12 cellular contexts compared by ENCODE assay signal in the genomic region with DNA sequence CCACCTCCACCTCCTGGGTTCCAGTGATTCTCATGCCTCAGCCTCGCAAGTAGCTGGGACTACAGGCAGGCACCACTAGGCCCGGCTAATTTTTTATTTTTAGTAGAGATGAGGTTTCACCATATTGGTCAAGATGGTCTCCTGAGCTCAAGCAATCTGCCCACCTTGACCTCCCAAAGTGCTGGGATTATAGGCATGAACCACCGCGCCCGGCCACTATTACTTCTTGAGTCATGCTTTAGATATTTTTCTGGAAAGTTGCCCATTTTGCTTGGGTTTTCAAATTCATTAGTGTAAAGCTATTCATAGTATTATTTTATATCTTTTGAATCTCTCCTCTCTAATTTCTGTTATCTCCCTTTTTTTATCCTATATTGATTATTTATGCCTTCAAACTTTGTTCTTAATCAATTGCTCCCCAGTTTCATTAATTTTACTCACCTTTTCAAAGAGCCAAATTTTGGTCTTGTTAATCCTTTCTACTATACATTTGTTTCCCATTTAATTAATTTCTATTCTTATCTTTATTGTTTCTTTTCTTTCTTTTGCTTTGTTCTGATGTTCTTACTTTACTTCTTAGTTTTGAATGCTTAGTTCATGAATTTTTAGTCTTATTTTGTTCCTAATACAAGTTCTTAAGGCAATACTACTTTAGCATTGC. TPM values are rescaled to one million over a fixed set of nuclear protein-coding genes. Genes with fewer than 3 reads are reported as not detected.
DNase-seq lines count a peak whose midpoint lies in the region; ATAC-seq and TF ChIP-seq lines count a peak whose summit lies in the region.
"Had no signal": no experiment of that assay in that cellular context is flagged by ENCODE, and none has a peak within 500 bp of the region (broad histone marks: within the 10 kb centered on the region; RNA-seq: fewer than 3 reads in every experiment).

No MANE protein-coding gene starts in this region.

- CTCF ChIA-PET in Calu3 (lab: Charles Lee), result interaction anchor here (0.6 to 1.2 kb wide), 5 partner anchors 48 to 450 kb away, joined by 3 to 7 read pairs (median 3); no protein-coding TSS in a partner anchor
- CTCF ChIA-PET in mammary epithelial cell (lab: Charles Lee; ENCODE audit: low non-redundant PET), result interaction anchor here (0.8 kb wide), 1 partner anchor 11 kb away, joined by 17 read pairs; no protein-coding TSS in a partner anchor

- H3K4me3 Mint-ChIP-seq in Calu3 (ENCODE audit: low read depth, unreplicated experiment), result no peak overlapping the region

- H2BK12ac ChIP-seq in mesenchymal stem cell (ENCODE audit: low read length in 2 of 2), result no peak overlapping the region

- peaks cover 45% of the 10 kb centered on the region for H3K4me1 ChIP-seq in mammary epithelial cell (ENCODE audit: insufficient read depth, low read length)
- H3K4me1 ChIP-seq in mesenchymal stem cell (ENCODE audit: control insufficient read depth, insufficient read depth, low read depth, low read length), result peaks cover 8% of the 10 kb centered on the region

- H3K9me3 Mint-ChIP-seq in Calu3 (ENCODE audit: low read depth, unreplicated experiment), result no peaks in the 10 kb centered on the region

- BruUV-seq in Calu3 (replicated peaks; lab: Mats Ljungman, UMichigan) (no TSS peak), mammary epithelial cell (replicated peaks; lab: Mats Ljungman, UMichigan) (TSS peak; percentile 96)

- dilution Hi-C loops in mammary epithelial cell (cut with HindIII; ENCODE audit: low sequenced_read_pairs), result no loop called here

- H4K91ac ChIP-seq in mesenchymal stem cell (ENCODE audit: low read length), result no peak overlapping the region

- H3K9me3 ChIP-seq in MG63, result no peaks in the 10 kb centered on the region
- H3K9me3 ChIP-seq in mammary epithelial cell (replicated peaks; ENCODE audit: insufficient read depth, low read length), result no peaks in the 10 kb centered on the region
- no peaks in the 10 kb centered on the region for H3K9me3 ChIP-seq in mesenchymal stem cell (ENCODE audit: control insufficient read depth, low read length)

- no peaks in the 10 kb centered on the region for H3K36me3 ChIP-seq in MG63
- no peaks in the 10 kb centered on the region for H3K36me3 ChIP-seq in mammary epithelial cell (ENCODE audit: insufficient read depth, low read length)
- no peaks in the 10 kb centered on the region for H3K36me3 ChIP-seq in mesenchymal stem cell (ENCODE audit: control insufficient read depth in 1 of 2, insufficient read depth in 2 of 2, low read depth in 1 of 2, low read length in 2 of 2)

- H3K79me1 ChIP-seq in mesenchymal stem cell (replicated peaks; ENCODE audit: low read length, poor library complexity, severe bottlenecking), result no peaks in the 10 kb centered on the region

- H3K27me3 Mint-ChIP-seq in Calu3 (ENCODE audit: unreplicated experiment), result no peaks in the 10 kb centered on the region

- in situ Hi-C loops in mammary epithelial cell (cut with MboI; ENCODE audit: low sequenced_read_pairs in 2 of 2), result no loop called here

- H2AK5ac ChIP-seq in mesenchymal stem cell (ENCODE audit: low read length, severe bottlenecking), result no peak overlapping the region

- H2AFZ ChIP-seq in mammary epithelial cell (ENCODE audit: low read depth, low read length), result no peak overlapping the region
- H2AFZ ChIP-seq in mesenchymal stem cell (ENCODE audit: low read depth, low read length), result no peak overlapping the region

- H2BK120ac ChIP-seq in mesenchymal stem cell (ENCODE audit: low read depth, low read length), result no peak overlapping the region

- peaks cover 31% of the 10 kb centered on the region for H3K4me1 Mint-ChIP-seq in Calu3 (ENCODE audit: low read depth, unreplicated experiment)

- ATAC-seq in esophagus mucosa (no peak), HG03139 (IDR thresholded peaks at IDR 0.05; ENCODE audit: unreplicated experiment) (no peak)

- no peaks in the 10 kb centered on the region for H4K20me1 ChIP-seq in mammary epithelial cell (ENCODE audit: insufficient read depth, low read length)

- DNase-seq in Calu3 (peak; percentile 41), MG63 (peak; percentile 41), mammary epithelial cell (peak; percentile 76), mesenchymal stem cell (peak; percentile 72), cerebellar nuclear complex (lab: John Stamatoyannopoulos, UW) (no peak), HuH-7 (ENCODE audit: low spot score) (no peak)
- DNase-seq: activated CD4-positive, alpha-beta T cell treated with anti-CD3 and anti-CD28 coated beads for 1 hour; Karpas-422; NCI-H2107 had no signal

- H2BK15ac ChIP-seq in mesenchymal stem cell (ENCODE audit: low read depth, poor library complexity, severe bottlenecking), result no peak overlapping the region

- no peak overlapping the region for H3K27ac Mint-ChIP-seq in Calu3 (ENCODE audit: unreplicated experiment)

- peak overlapping the region; percentile 58 for H3K9ac ChIP-seq in mammary epithelial cell (ENCODE audit: insufficient read depth, low read length)
- no peak overlapping the region for H3K9ac ChIP-seq in mesenchymal stem cell (ENCODE audit: low read length)

- H4K8ac ChIP-seq in mesenchymal stem cell (ENCODE audit: low read length), result no peak overlapping the region

- no peaks in the 10 kb centered on the region for H3K36me3 Mint-ChIP-seq in Calu3 (ENCODE audit: insufficient read depth, unreplicated experiment)

- no peak overlapping the region for H3K4ac ChIP-seq in mesenchymal stem cell (ENCODE audit: low read depth in 1 of 2, low read length in 2 of 2)

- H3K27me3 ChIP-seq in MG63, result no peaks in the 10 kb centered on the region
- H3K27me3 ChIP-seq in mammary epithelial cell (ENCODE audit: insufficient read depth, low read length), result no peaks in the 10 kb centered on the region
- peaks cover 0 to 56% of the 10 kb centered on the region in 2 experiments for H3K27me3 ChIP-seq in mesenchymal stem cell (ENCODE audit: control insufficient read depth in 1 of 2, insufficient read depth in 1 of 2, low read length in 2 of 2)

- intact Hi-C loops in Calu3 (cut with micrococcal nuclease; ENCODE audit: unreplicated experiment) (loop anchor here (10.0 kb wide), 1 partner anchor 90 kb away; no protein-coding TSS in a partner anchor), mammary epithelial cell (cut with micrococcal nuclease) (no loop called here)

- TF ChIP-seq CTCF in Calu3 (IDR thresholded peaks at IDR 0.05; ENCODE audit: unreplicated experiment) (no peak), mammary epithelial cell (conservative IDR thresholded peaks at IDR 0.05 in 1 of 2, IDR thresholded peaks at IDR 0.05 in 1 of 2; ENCODE audit: extremely low read depth in 1 of 2, insufficient read depth in 1 of 2, low read depth in 1 of 2, low read length in 2 of 2) (no peak)

- WGBS in mammary epithelial cell (ENCODE audit: low coverage, missing lambda C conversion rate), result 11% methylated on average over 4 of the region's 5 CpGs
- WGBS in mesenchymal stem cell, result 55% methylated on average over 2 of the region's 5 CpGs

- H3K14ac ChIP-seq in mesenchymal stem cell (ENCODE audit: low read length in 2 of 2), result no peak overlapping the region

- peak overlapping the region; percentile 99 for H3K27ac ChIP-seq in mammary epithelial cell (ENCODE audit: insufficient read depth, low read depth, low read length)
- H3K27ac ChIP-seq in mesenchymal stem cell (ENCODE audit: low read length, poor library complexity, severe bottlenecking), result no peak overlapping the region
- H3K27ac ChIP-seq: C4-2B had no signal

- no peak overlapping the region for H2BK5ac ChIP-seq in mesenchymal stem cell (ENCODE audit: low read depth, low read length, poor library complexity, severe bottlenecking)

- no peak overlapping the region for H3K18ac ChIP-seq in mesenchymal stem cell (ENCODE audit: low read depth in 1 of 2, low read length in 2 of 2)

- no peak overlapping the region for H3K23ac ChIP-seq in mesenchymal stem cell (ENCODE audit: low read length in 2 of 2)

- H3K4me3 ChIP-seq in MG63, result no peak overlapping the region
- peak overlapping the region in 2 of 3 experiments; percentile 12 to 46 for H3K4me3 ChIP-seq in mammary epithelial cell (replicated peaks in 1 of 3; ENCODE audit: insufficient read depth in 1 of 3, low read depth in 2 of 3, low read length in 3 of 3)
- H3K4me3 ChIP-seq in mesenchymal stem cell (ENCODE audit: insufficient read depth in 1 of 2, low read depth in 1 of 2, low read length in 2 of 2), result no peak overlapping the region

- H3K4me2 ChIP-seq in mammary epithelial cell (ENCODE audit: insufficient read depth, low read depth, low read length) (peak overlapping the region; percentile 85), mesenchymal stem cell (ENCODE audit: low read length, poor library complexity, severe bottlenecking) (no peak overlapping the region)

- H3K79me2 ChIP-seq in mammary epithelial cell (ENCODE audit: insufficient read depth, low read length), result no peaks in the 10 kb centered on the region

RNA-seq across cellular contexts. Expression of gene RAC2, which starts 10.3 kb away (rescaled TPM):
- total RNA-seq in Calu3 (2022), result 21.0 and 24.0 TPM in 2 replicates
- total RNA-seq in MG63 (2014; rRNA removed; shearing (Covaris generic); ENCODE audit: low replicate concordance), result not detected in 2 replicates
- total RNA-seq in mammary epithelial cell, result 100 to 1,000 TPM in 1 of 2 donors, 10 to 100 TPM in 1; 13.2 to 119 TPM
- 211 TPM for polyA plus RNA-seq in mammary epithelial cell
- polyA minus RNA-seq in mammary epithelial cell, result 272 TPM
- polyA plus RNA-seq in mesenchymal stem cell (2013, experiment 1 of 2), result 121 TPM
- polyA plus RNA-seq in mesenchymal stem cell (2013, experiment 2 of 2), result 117 TPM
- 19.0 TPM for total RNA-seq in esophagus mucosa

RNA-seq across cellular contexts. Expression of gene CYTH4, which starts 28.0 kb away (rescaled TPM):
- total RNA-seq in Calu3 (2022) (0.38 and 0.59 TPM in 2 replicates), mammary epithelial cell (1 to 10 TPM in 1 of 2 donors, under 1 TPM in 1; under 0.01 to 1.1 TPM), esophagus mucosa (1.6 TPM)
- total RNA-seq in MG63 (2014; rRNA removed; shearing (Covaris generic); ENCODE audit: low replicate concordance), result 0.36 TPM in 1 of 2 replicates, not detected in the other
- polyA plus RNA-seq in mammary epithelial cell, result 0.48 TPM
- 4.4 TPM for polyA minus RNA-seq in mammary epithelial cell
- 0.65 TPM for polyA plus RNA-seq in mesenchymal stem cell (2013, experiment 1 of 2)
- polyA plus RNA-seq in mesenchymal stem cell (2013, experiment 2 of 2), result 0.41 TPM

RNA-seq across cellular contexts. Expression of gene SSTR3, which starts 42.1 kb away (rescaled TPM):
- total RNA-seq in Calu3 (2022) (not detected in 2 replicates), mammary epithelial cell (not detected), esophagus mucosa (not detected)
- not detected in 2 replicates for total RNA-seq in MG63 (2014; rRNA removed; shearing (Covaris generic); ENCODE audit: low replicate concordance)
- not detected for polyA plus RNA-seq in mammary epithelial cell
- not detected for polyA minus RNA-seq in mammary epithelial cell
- not detected for polyA plus RNA-seq in mesenchymal stem cell (2013, experiment 1 of 2)
- polyA plus RNA-seq in mesenchymal stem cell (2013, experiment 2 of 2), result not detected

Comparison
In these comparisons a context has a peak if more than half of its experiments do, and no peak if none do; other contexts are left out.
1. DNase-seq: peak in Calu3 (single experiment), MG63 (single experiment), mammary epithelial cell (single experiment) and mesenchymal stem cell (single experiment); none in cerebellar nuclear complex (0 of 2) and HuH-7 (single experiment).
2. H3K4me3 ChIP-seq: peak in mammary epithelial cell (2 of 3); none in MG63 (single experiment) and mesenchymal stem cell (0 of 2).
3. RNA of gene RAC2, which starts 10.3 kb away (total RNA-seq): 13.2 to 119 TPM in mammary epithelial cell, 21.0 to 24.0 TPM in Calu3 and 19.0 TPM in esophagus mucosa (single experiment); not detected in MG63; every median in the first group is over 10 times any median in the second.